27 cellular contexts compared by ENCODE assay signal in the genomic region with DNA sequence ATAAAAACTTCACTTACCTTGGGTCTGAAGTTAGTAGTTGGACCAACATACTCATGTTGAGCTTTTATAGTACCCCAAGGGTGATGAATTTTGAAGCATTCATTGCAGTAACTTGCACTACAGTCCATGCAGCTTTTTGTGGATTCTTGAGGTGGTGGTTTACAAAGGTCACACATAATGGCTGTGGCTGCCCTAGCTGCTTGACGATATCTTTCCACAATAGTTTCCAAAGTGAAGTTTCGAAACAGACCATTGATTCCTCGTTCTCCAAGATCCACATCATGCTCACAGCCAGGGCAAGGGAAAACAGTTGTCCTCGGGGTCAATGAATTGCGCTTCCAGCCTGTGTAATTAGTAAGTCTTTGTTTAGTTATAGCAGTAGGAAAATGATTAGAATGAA. TPM values are rescaled to one million over a fixed set of nuclear protein-coding genes. Genes with fewer than 3 reads are reported as not detected.
DNase-seq lines count a peak whose midpoint lies in the region; ATAC-seq, FAIRE-seq and TF ChIP-seq lines count a peak whose summit lies in the region.
"Had no signal": no experiment of that assay in that cellular context is flagged by ENCODE, and none has a peak within 500 bp of the region (broad histone marks: within the 10 kb centered on the region; RNA-seq: fewer than 3 reads in every experiment).

No MANE protein-coding gene starts in this region.

- no peak overlapping the region for H3K23ac ChIP-seq in mesenchymal stem cell (ENCODE audit: low read length in 2 of 2)

- no peak overlapping the region for H2BK12ac ChIP-seq in mesenchymal stem cell (ENCODE audit: low read length in 2 of 2)

- H2BK15ac ChIP-seq in mesenchymal stem cell (ENCODE audit: low read depth, poor library complexity, severe bottlenecking) = no peak overlapping the region

- 83% methylated on average over 2 of the region's 5 CpGs for WGBS in mesenchymal stem cell
- 80 to 83% methylated on average over 5 of the region's 5 CpGs for WGBS in heart right ventricle, 2 donors

- no peak overlapping the region for H3K14ac ChIP-seq in mesenchymal stem cell (ENCODE audit: low read length in 2 of 2)

- no peaks in the 10 kb centered on the region for H3K4me1 Mint-ChIP-seq in astrocyte (ENCODE audit: low read depth, unreplicated experiment)
- H3K4me1 Mint-ChIP-seq: B cell, CD14-positive monocyte had no signal

- H3K18ac ChIP-seq in mesenchymal stem cell (ENCODE audit: low read depth in 1 of 2, low read length in 2 of 2) = no peak overlapping the region

- peaks cover 3% of the 10 kb centered on the region for H3K9me3 Mint-ChIP-seq in astrocyte (ENCODE audit: unreplicated experiment)

- H3K27me3 Mint-ChIP-seq in astrocyte (ENCODE audit: low read depth, unreplicated experiment) = no peaks in the 10 kb centered on the region

- peaks cover 4% of the 10 kb centered on the region for H3K79me1 ChIP-seq in mesenchymal stem cell (replicated peaks; ENCODE audit: low read length, poor library complexity, severe bottlenecking)

- H3K4me3 Mint-ChIP-seq in astrocyte (ENCODE audit: unreplicated experiment) = no peak overlapping the region
- H3K4me3 Mint-ChIP-seq: B cell, CD14-positive monocyte, GM23338 had no signal

- no peak overlapping the region for H3K4ac ChIP-seq in mesenchymal stem cell (ENCODE audit: low read depth in 1 of 2, low read length in 2 of 2)

- H3K4me2 ChIP-seq in astrocyte (ENCODE audit: low read length) = no peak overlapping the region
- H3K4me2 ChIP-seq in mesenchymal stem cell (ENCODE audit: low read length, poor library complexity, severe bottlenecking) = no peak overlapping the region
- H3K4me2 ChIP-seq: A549, GM23338 had no signal

- peak; percentile 21 for ATAC-seq in upper lobe of right lung
- ATAC-seq in heart right ventricle = no peak
- ATAC-seq: A549, GM23338, SK-N-SH treated with all-trans-retinoic acid at 6 μM for 48 hours had no signal

- DNase-seq in HuH-7.5 (ENCODE audit: low spot score) (peak; percentile 8), astrocyte (ENCODE audit: low read depth) (peak; percentile 39), mesenchymal stem cell (peak; percentile 37), upper lobe of right lung (no peak), SKM-1 treated with dmso at 0.1 percent for 144 hours (lab: John Stamatoyannopoulos, UW; ENCODE audit: unreplicated experiment) (no peak), NCI-H526 treated with DMSO at 0.1 percent for 48 hours (lab: John Stamatoyannopoulos, UW) (no peak), heart right ventricle (no peak)
- DNase-seq: DMS53; GDM1; HCEC 1CT; Kasumi-1; MM.1S; NCI-H1092; NCI-H1436 treated with DMSO at 0.1 percent for 48 hours; NCI-H2029 treated with DMSO at 0.1 percent for 48 hours; NCI-H226; NCI-H510A treated with DMSO at 0.1 percent for 48 hours; NCI-H774; NK-92 treated with Interleukin-12 subunit alpha and Interleukin-12 subunit beta, amount 100 ng/mL, for 24 hours; SIG-M5 had no signal

- no peak overlapping the region for H2AFZ ChIP-seq in astrocyte (ENCODE audit: low read depth, low read length)
- no peak overlapping the region for H2AFZ ChIP-seq in mesenchymal stem cell (ENCODE audit: low read depth, low read length)
- H2AFZ ChIP-seq: GM23338 had no signal

- H3K9ac ChIP-seq in astrocyte (ENCODE audit: low read length) (no peak overlapping the region), mesenchymal stem cell (ENCODE audit: low read length) (no peak overlapping the region)

- H3K36me3 ChIP-seq in astrocyte (ENCODE audit: insufficient read depth, low read length) = no peaks in the 10 kb centered on the region
- no peaks in the 10 kb centered on the region for H3K36me3 ChIP-seq in mesenchymal stem cell (ENCODE audit: control insufficient read depth in 1 of 2, insufficient read depth in 2 of 2, low read depth in 1 of 2, low read length in 2 of 2)
- H3K36me3 ChIP-seq in upper lobe of right lung = no peaks in the 10 kb centered on the region
- H3K36me3 ChIP-seq in heart right ventricle = no peaks in the 10 kb centered on the region

- H2BK120ac ChIP-seq in mesenchymal stem cell (ENCODE audit: low read depth, low read length) = no peak overlapping the region

- no peaks in the 10 kb centered on the region for H4K20me1 ChIP-seq in astrocyte (ENCODE audit: insufficient read depth, low read length)

- H3K27ac ChIP-seq in astrocyte (ENCODE audit: low read depth, low read length) (no peak overlapping the region), mesenchymal stem cell (ENCODE audit: low read length, poor library complexity, severe bottlenecking) (no peak overlapping the region), upper lobe of right lung (no peak overlapping the region), heart right ventricle (no peak overlapping the region)
- H3K27ac ChIP-seq: A549 had no signal

- H4K8ac ChIP-seq in mesenchymal stem cell (ENCODE audit: low read length) = no peak overlapping the region

- no peak for FAIRE-seq in astrocyte (lab: Jason Lieb, UNC)
- FAIRE-seq: A549, D721Med, GM18507 had no signal

- no peaks in the 10 kb centered on the region for H3K79me2 ChIP-seq in astrocyte (ENCODE audit: insufficient read depth, low read length)

- intact Hi-C loops in upper lobe of right lung (cut with DNase I) (no loop called here), heart right ventricle (cut with DNase I) (no loop called here)

- no peak overlapping the region for H3K27ac Mint-ChIP-seq in astrocyte (ENCODE audit: unreplicated experiment)
- H3K27ac Mint-ChIP-seq: B cell, GM23338 had no signal

- H3K4me3 ChIP-seq in astrocyte (ENCODE audit: insufficient read depth, low read depth, low read length) (no peak overlapping the region), mesenchymal stem cell (ENCODE audit: insufficient read depth in 1 of 2, low read depth in 1 of 2, low read length in 2 of 2) (no peak overlapping the region), upper lobe of right lung (no peak overlapping the region), heart right ventricle (no peak overlapping the region)
- H3K4me3 ChIP-seq: A549, GM23338 had no signal

- H3K27me3 ChIP-seq in astrocyte (ENCODE audit: insufficient read depth, low read length) (no peaks in the 10 kb centered on the region), mesenchymal stem cell (ENCODE audit: control insufficient read depth in 1 of 2, insufficient read depth in 1 of 2, low read length in 2 of 2) (no peaks in the 10 kb centered on the region), upper lobe of right lung (no peaks in the 10 kb centered on the region), heart right ventricle (no peaks in the 10 kb centered on the region)

- H3K9me3 ChIP-seq in astrocyte (ENCODE audit: insufficient read depth, low read depth, low read length) = no peaks in the 10 kb centered on the region
- H3K9me3 ChIP-seq in mesenchymal stem cell (ENCODE audit: control insufficient read depth, low read length) = no peaks in the 10 kb centered on the region
- no peaks in the 10 kb centered on the region for H3K9me3 ChIP-seq in upper lobe of right lung
- peaks cover 0 to 8% (median 0%) of the 10 kb centered on the region in 11 donors for H3K9me3 ChIP-seq in heart right ventricle

- TF ChIP-seq CTCF in astrocyte (IDR thresholded peaks at IDR 0.05; ENCODE audit: insufficient read depth, low read depth, low read length) (no peak), upper lobe of right lung (IDR thresholded peaks at IDR 0.05) (no peak), heart right ventricle (IDR thresholded peaks at IDR 0.05) (no peak)

- H3K36me3 Mint-ChIP-seq in astrocyte (ENCODE audit: low read depth, unreplicated experiment) = peaks cover 3% of the 10 kb centered on the region
- H3K36me3 Mint-ChIP-seq: CD14-positive monocyte had no signal

- H4K91ac ChIP-seq in mesenchymal stem cell (ENCODE audit: low read length) = no peak overlapping the region

- no peak overlapping the region for H2AK5ac ChIP-seq in mesenchymal stem cell (ENCODE audit: low read length, severe bottlenecking)

- H3K4me1 ChIP-seq in astrocyte (ENCODE audit: insufficient read depth, low read length) (no peaks in the 10 kb centered on the region), mesenchymal stem cell (ENCODE audit: control insufficient read depth, insufficient read depth, low read depth, low read length) (no peaks in the 10 kb centered on the region), upper lobe of right lung (no peaks in the 10 kb centered on the region), heart right ventricle (no peaks in the 10 kb centered on the region)
- H3K4me1 ChIP-seq: A549 had no signal

- H2BK5ac ChIP-seq in mesenchymal stem cell (ENCODE audit: low read depth, low read length, poor library complexity, severe bottlenecking) = no peak overlapping the region

RNA-seq across cellular contexts. Expression of gene TRIM36, which starts 22.7 kb away (rescaled TPM):
- total RNA-seq in astrocyte (4.4 and 5.9 TPM in 2 replicates), upper lobe of right lung (3.7 TPM), heart right ventricle (1 to 10 TPM in 1 of 10 donors, under 1 TPM in 9; 0.06 to 2.2 (median 0.35) TPM)
- 0.25 TPM for polyA plus RNA-seq in mesenchymal stem cell (2013, experiment 1 of 2)
- 0.40 TPM for polyA plus RNA-seq in mesenchymal stem cell (2013, experiment 2 of 2)
- under 1 TPM; 0.22 to 0.44 TPM for polyA plus RNA-seq in heart right ventricle

Comparison
In these comparisons a context has a peak if more than half of its experiments do, and no peak if none do; other contexts are left out.
1. DNase-seq: peak in HuH-7.5 (single experiment), astrocyte (single experiment) and mesenchymal stem cell (single experiment); none in upper lobe of right lung (single experiment), SKM-1 treated with dmso at 0.1 percent for 144 hours (single experiment), NCI-H526 treated with DMSO at 0.1 percent for 48 hours (single experiment) and heart right ventricle (0 of 2).